23 cellular contexts compared by ENCODE assay signal in genomic region chr1:3383679-3384078, GRCh38.
A peak's percentile ranks its signal among the peaks of the same experiment; 100 is the strongest.
DNase-seq lines count a peak whose midpoint lies in the region; ATAC-seq and TF ChIP-seq lines count a peak whose summit lies in the region.
"Had no signal": no experiment of that assay in that cellular context is flagged by ENCODE, and none has a peak within 500 bp of the region (broad histone marks: within the 10 kb centered on the region; RNA-seq: fewer than 3 reads in every experiment).

No MANE protein-coding gene starts in this region.

- H3K14ac ChIP-seq in neuronal stem cell (ENCODE audit: low read length): peak overlapping the region; percentile 38

- peak overlapping the region; percentile 55 for H3K27ac Mint-ChIP-seq in central memory CD8-positive, alpha-beta T cell (ENCODE audit: low read depth)
- H3K27ac Mint-ChIP-seq: CD14-positive monocyte; CD4-positive, alpha-beta T cell had no signal

- H3K4me3 ChIP-seq in HEK293 (ENCODE audit: low read depth, low read length) (no peak overlapping the region), neuronal stem cell (ENCODE audit: low read length in 2 of 2) (no peak overlapping the region)
- H3K4me3 ChIP-seq: A549; BLaER1 treated with 17β-estradiol and CSF1 and Interleukin-3, amounts not matched to agents 10 nM and 100 nM; GM12878; HAP-1 had no signal

- TF ChIP-seq CTCF in HEK293 (tag by site-specific recombination; IDR thresholded peaks at IDR 0.05): no peak

- H3K36me3 ChIP-seq in HEK293 (ENCODE audit: control insufficient read depth in 2 of 2, insufficient read depth in 1 of 2, low read length in 2 of 2): peaks cover 0 to 3% of the 10 kb centered on the region in 2 experiments; a peak in 1 of 3 replicates
- H3K36me3 ChIP-seq in neuronal stem cell (replicated peaks in 1 of 2; ENCODE audit: control insufficient read depth in 2 of 2, insufficient read depth in 2 of 2, low read length in 2 of 2): no peaks in the 10 kb centered on the region
- H3K36me3 ChIP-seq: BE2C; BLaER1 treated with 17β-estradiol and CSF1 and Interleukin-3, amounts not matched to agents 10 nM and 100 nM; HAP-1 had no signal

- CTCF ChIA-PET in HEK293 (lab: Yijun Ruan, JAX): no interaction called here

- no peaks in the 10 kb centered on the region for H3K36me3 Mint-ChIP-seq in central memory CD8-positive, alpha-beta T cell (ENCODE audit: insufficient read depth)
- H3K36me3 Mint-ChIP-seq: CD14-positive monocyte; CD8-positive, alpha-beta memory T cell had no signal

- no peak overlapping the region for H2BK15ac ChIP-seq in neuronal stem cell (ENCODE audit: low read length)

- no peaks in the 10 kb centered on the region for H3K27me3 Mint-ChIP-seq in central memory CD8-positive, alpha-beta T cell

- peak overlapping the region; percentile 9 for H3K9ac ChIP-seq in neuronal stem cell (ENCODE audit: low read depth, low read length, poor library complexity)
- H3K9ac ChIP-seq: BLaER1 treated with 17β-estradiol and CSF1 and Interleukin-3, amounts not matched to agents 10 nM and 100 nM had no signal

- H2AK5ac ChIP-seq in neuronal stem cell (ENCODE audit: low read depth, low read length): peak overlapping the region; percentile 52

- H3K18ac ChIP-seq in neuronal stem cell (ENCODE audit: low read length): no peak overlapping the region

- no peak overlapping the region for H3K4ac ChIP-seq in neuronal stem cell (ENCODE audit: low read length)

- no peak for ATAC-seq in central memory CD8-positive, alpha-beta T cell (replicated peaks; ENCODE audit: extremely low read depth, poor library complexity, severe bottlenecking)
- ATAC-seq in GM21717 (IDR thresholded peaks at IDR 0.05; ENCODE audit: unreplicated experiment): no peak
- ATAC-seq in HG02571 (IDR thresholded peaks at IDR 0.05; ENCODE audit: unreplicated experiment): no peak
- ATAC-seq: A549, GM12878 had no signal

- H4K8ac ChIP-seq in neuronal stem cell (ENCODE audit: low read depth, low read length): no peak overlapping the region

- H3K4me2 ChIP-seq in neuronal stem cell (ENCODE audit: insufficient read depth, low read length, poor library complexity, severe bottlenecking): no peak overlapping the region
- H3K4me2 ChIP-seq: A549 had no signal

- H4K91ac ChIP-seq in neuronal stem cell (ENCODE audit: low read depth, low read length, poor library complexity): no peak overlapping the region

- H2AFZ ChIP-seq in neuronal stem cell (ENCODE audit: low read length): no peak overlapping the region

- H2BK120ac ChIP-seq in neuronal stem cell (ENCODE audit: low read depth, low read length): no peak overlapping the region

- H3K4me1 ChIP-seq in HEK293 (ENCODE audit: control insufficient read depth, insufficient read depth, low read length): no peaks in the 10 kb centered on the region; the same call in 1 of the 2 replicates
- H3K4me1 ChIP-seq in neuronal stem cell (ENCODE audit: control insufficient read depth in 2 of 2, insufficient read depth in 1 of 2, low read depth in 1 of 2, low read length in 2 of 2): peaks cover 0 to 5% of the 10 kb centered on the region in 2 donors
- H3K4me1 ChIP-seq: A549, BE2C, HAP-1 had no signal

- WGBS in neuronal stem cell (ENCODE audit: extremely low coverage in 2 of 2, insufficient read length in 2 of 2, insufficient replicate concordance in 1 of 2), 2 donors: no CpG with 5 or more reads among the region's 5 CpGs

- H3K27ac ChIP-seq in HEK293 (ENCODE audit: extremely low read depth, low read depth, low read length): no peak overlapping the region
- H3K27ac ChIP-seq in neuronal stem cell (replicated peaks; ENCODE audit: low read length): no peak overlapping the region
- H3K27ac ChIP-seq: A549; BLaER1 treated with 17β-estradiol and CSF1 and Interleukin-3, amounts not matched to agents 10 nM and 100 nM had no signal

- no peak overlapping the region for H2BK12ac ChIP-seq in neuronal stem cell (ENCODE audit: low read length)

- POLR2A ChIA-PET in HEK293 (lab: Yijun Ruan, JAX): no interaction called here

- H3K4me1 Mint-ChIP-seq in central memory CD8-positive, alpha-beta T cell: peaks cover 17% of the 10 kb centered on the region
- H3K4me1 Mint-ChIP-seq: CD14-positive monocyte had no signal

- H3K23ac ChIP-seq in neuronal stem cell (ENCODE audit: low read depth, low read length, poor library complexity): peak overlapping the region; percentile 65

- H3K79me1 ChIP-seq in neuronal stem cell (ENCODE audit: low read depth, low read length): peaks cover 2% of the 10 kb centered on the region

- H3K4me3 Mint-ChIP-seq in central memory CD8-positive, alpha-beta T cell: no peak overlapping the region
- H3K4me3 Mint-ChIP-seq: CD14-positive monocyte; CD4-positive, alpha-beta T cell; CD8-positive, alpha-beta memory T cell had no signal

- DNase-seq in NCI-H748 (lab: John Stamatoyannopoulos, UW; ENCODE audit: unreplicated experiment) (peak; percentile 30), NCI-H748 treated with DMSO at 0.1 percent for 48 hours (lab: John Stamatoyannopoulos, UW) (no peak), neuronal stem cell (ENCODE audit: low spot score) (no peak)
- no peak for DNase-seq in central memory CD8-positive, alpha-beta T cell (ENCODE audit: low spot score in 2 of 2)
- DNase-seq: 8988T; ACHN; AML-193; BE2C; CD4-positive, alpha-beta T cell; DMS 273 treated with DMSO at 0.1 percent for 48 hours; DMS79; EL; GDM1; GOT3 had no signal

- H3K9me3 ChIP-seq in HEK293 (ENCODE audit: control insufficient read depth, insufficient read depth, low read depth, low read length): no peaks in the 10 kb centered on the region
- no peaks in the 10 kb centered on the region for H3K9me3 ChIP-seq in neuronal stem cell (replicated peaks in 1 of 2; ENCODE audit: control insufficient read depth in 2 of 2, insufficient read depth in 1 of 2, low read depth in 1 of 2, low read length in 2 of 2)
- H3K9me3 ChIP-seq: A549; BE2C; BLaER1 treated with 17β-estradiol and CSF1 and Interleukin-3, amounts not matched to agents 10 nM and 100 nM; HAP-1 had no signal

- peaks cover 0 to 32% (median 9%) of the 10 kb centered on the region in 3 experiments for H3K27me3 ChIP-seq in neuronal stem cell (ENCODE audit: control insufficient read depth in 3 of 3, insufficient read depth in 3 of 3, low read depth in 1 of 3, low read length in 3 of 3)

- no peaks in the 10 kb centered on the region for H3K9me3 Mint-ChIP-seq in central memory CD8-positive, alpha-beta T cell
- H3K9me3 Mint-ChIP-seq: CD14-positive monocyte; CD4-positive, alpha-beta T cell; CD8-positive, alpha-beta memory T cell had no signal

- no peak overlapping the region for H2BK5ac ChIP-seq in neuronal stem cell (ENCODE audit: low read length)

TF ChIP-seq in HEK293, 187 proteins besides CTCF, POLR2A, EP300 and RAD21:
- TF ChIP-seq ZNF26 (tag by site-specific recombination; IDR thresholded peaks at IDR 0.05) (no peak), SCRT1 (tag by site-specific recombination; IDR thresholded peaks at IDR 0.05; ENCODE audit: borderline replicate concordance) (no peak), ZEB2 (tag by site-specific recombination; IDR thresholded peaks at IDR 0.05) (peak; percentile 97)
TF ChIP-seq in HEK293: peak in this region for 1.
